Comparison of ENCODE assay signal across 35 cellular contexts in genomic region chr10:128796513-128796912, GRCh38.
"Had no signal": no experiment of that assay in that cellular context is flagged by ENCODE, and none has a peak within 500 bp of the region (broad histone marks: within the 10 kb centered on the region; RNA-seq: fewer than 3 reads in every experiment).

No MANE protein-coding gene starts in this region.

- H3K36me3 ChIP-seq: MG63 had no signal

- H3K27ac ChIP-seq: KMS-11 had no signal

- H3K9ac ChIP-seq: KMS-11 had no signal

- H3K4me2 ChIP-seq: KMS-11 had no signal

- DNase-seq: Karpas-422, Kasumi-1, KG1, MG63, MM.1S, MV-4-11, NCI-H1048, NCI-H1092, NCI-H1092 treated with DMSO at 0.1 percent for 48 hours, NCI-H1105, NCI-H1105 treated with DMSO at 0.1 percent for 48 hours, NCI-H1417, NCI-H1417 treated with DMSO at 0.1 percent for 48 hours, NCI-H1436, NCI-H1436 treated with DMSO at 0.1 percent for 48 hours, NCI-H146, NCI-H1694, NCI-H1694 treated with DMSO at 0.1 percent for 48 hours, NCI-H187, NCI-H187 treated with DMSO at 0.1 percent for 48 hours, NCI-H2029, NCI-H2029 treated with DMSO at 0.1 percent for 48 hours, NCI-H2081, NCI-H2081 treated with DMSO at 0.1 percent for 48 hours, NCI-H2107, NCI-H2171, NCI-H2171 treated with DMSO at 0.1 percent for 48 hours, NCI-H2227 treated with DMSO at 0.1 percent for 48 hours, NCI-H226, NCI-H345, NCI-H446, NCI-H446 treated with DMSO at 0.1 percent for 48 hours, NCI-H510A, NCI-H510A treated with DMSO at 0.1 percent for 48 hours had no signal

- H3K27me3 ChIP-seq: MG63 had no signal

- H3K9me3 ChIP-seq: MG63 had no signal

- H3K4me3 ChIP-seq: MG63 had no signal
